ENCODE assay signal across 10 cellular contexts in genomic region chr16:49491736-49492089, GRCh38.
DNase-seq lines count a peak whose midpoint lies in the region; ATAC-seq, FAIRE-seq and TF ChIP-seq lines count a peak whose summit lies in the region.
"Had no signal": no experiment of that assay in that cellular context is flagged by ENCODE, and none has a peak within 500 bp of the region (broad histone marks: within the 10 kb centered on the region; RNA-seq: fewer than 3 reads in every experiment).

No MANE protein-coding gene starts in this region.

- CTCF ChIA-PET in endothelial cell of umbilical vein (lab: Charles Lee), result interaction anchor here (0.7 to 3.0 kb wide), 9 partner anchors 9 to 430 kb away, joined by 3 to 21 read pairs (median 5); no protein-coding TSS in a partner anchor

- peaks cover 2% of the 10 kb centered on the region for H3K4me1 Mint-ChIP-seq in mesothelial cell of epicardium
- H3K4me1 Mint-ChIP-seq: activated naive CD4-positive, alpha-beta T cell treated with anti-CD3 and anti-CD28 coated beads, Interleukin-2, amount 10 ng/mL, durations not matched to agents 7 days and 5 days had no signal

- H3K27me3 ChIP-seq in endothelial cell of umbilical vein (ENCODE audit: control insufficient read depth in 2 of 2, insufficient read depth in 2 of 2, low read length in 2 of 2) (no peaks in the 10 kb centered on the region), aorta (ENCODE audit: control insufficient read depth in 1 of 2, insufficient read depth in 2 of 2, low read length in 1 of 2) (no peaks in the 10 kb centered on the region)

- H3K4me3 ChIP-seq in endothelial cell of umbilical vein (replicated peaks in 1 of 3; ENCODE audit: insufficient read depth in 1 of 3, low read depth in 1 of 3, low read length in 3 of 3), result peak overlapping the region in 1 of 3 experiments; percentile 13
- peak overlapping the region in 1 of 2 donors; percentile 11 for H3K4me3 ChIP-seq in aorta (ENCODE audit: low read length in 2 of 2)

- H3K9me3 ChIP-seq in endothelial cell of umbilical vein (replicated peaks; ENCODE audit: control insufficient read depth, insufficient read depth, low read length) (no peaks in the 10 kb centered on the region), aorta (ENCODE audit: control insufficient read depth, low read length) (no peaks in the 10 kb centered on the region)

- H3K9me1 ChIP-seq in endothelial cell of umbilical vein (replicated peaks; ENCODE audit: control insufficient read depth, extremely low read depth, insufficient read depth, low read length), result no peaks in the 10 kb centered on the region

- H2AFZ ChIP-seq in endothelial cell of umbilical vein (ENCODE audit: low read depth, low read length), result peak overlapping the region; percentile 70

- H3K4me1 ChIP-seq in endothelial cell of umbilical vein (ENCODE audit: control insufficient read depth, extremely low read depth, insufficient read depth, low read length) (no peaks in the 10 kb centered on the region), aorta (ENCODE audit: control insufficient read depth in 1 of 2, insufficient read depth in 2 of 2, low read length in 2 of 2) (no peaks in the 10 kb centered on the region)

- peak; percentile 61 for ATAC-seq in aorta (ENCODE audit: low FRiP score)

- peak overlapping the region; percentile 48 for H3K4me2 ChIP-seq in endothelial cell of umbilical vein (ENCODE audit: insufficient read depth, low read length)

- intact Hi-C loops in endothelial cell of umbilical vein (cut with micrococcal nuclease), result loop anchor here (1.0 to 5.0 kb wide), 8 partner anchors 49 to 431 kb away; no protein-coding TSS in a partner anchor
- intact Hi-C loops in aorta (cut with DNase I), result loop anchor here (2.0 to 10.0 kb wide), 4 partner anchors 101 to 385 kb away; no protein-coding TSS in a partner anchor

- no peak overlapping the region for H3K27ac ChIP-seq in endothelial cell of umbilical vein (ENCODE audit: insufficient read depth, low read depth, low read length)
- no peak overlapping the region for H3K27ac ChIP-seq in aorta (ENCODE audit: low read depth in 1 of 2, low read length in 2 of 2)
- H3K27ac ChIP-seq: RWPE1 had no signal

- no peaks in the 10 kb centered on the region for H4K20me1 ChIP-seq in endothelial cell of umbilical vein (replicated peaks; ENCODE audit: control insufficient read depth, extremely low read depth, insufficient read depth, low read length)

- H3K9ac ChIP-seq in endothelial cell of umbilical vein (replicated peaks; ENCODE audit: extremely low read depth, insufficient read depth, low read length), result no peak overlapping the region

- H3K27me3 Mint-ChIP-seq in mesothelial cell of epicardium (ENCODE audit: low read depth), result peaks cover 3% of the 10 kb centered on the region

- WGBS in aorta, 2 donors, result 19 to 24% methylated on average over 13 to 14 of the region's 14 CpGs

- no peak for TF ChIP-seq CTCF in endothelial cell of umbilical vein (IDR thresholded peaks at IDR 0.05; ENCODE audit: extremely low read depth in 1 of 2, insufficient read depth in 1 of 2, low read depth in 1 of 2, low read length in 2 of 2)
- TF ChIP-seq CTCF in mesothelial cell of epicardium (IDR thresholded peaks at IDR 0.05; ENCODE audit: unreplicated experiment), result no peak

- BruUV-seq in endothelial cell of umbilical vein (replicated peaks; lab: Mats Ljungman, UMichigan), result no TSS peak

- no peaks in the 10 kb centered on the region for H3K79me2 ChIP-seq in endothelial cell of umbilical vein (ENCODE audit: control insufficient read depth, insufficient read depth, low read length)

- H3K4me3 Mint-ChIP-seq in mesothelial cell of epicardium, result peak overlapping the region; percentile 49
- H3K4me3 Mint-ChIP-seq: activated naive CD4-positive, alpha-beta T cell treated with anti-CD3 and anti-CD28 coated beads, Interleukin-2, amount 10 ng/mL, durations not matched to agents 7 days and 5 days had no signal

- no peaks in the 10 kb centered on the region for H3K36me3 ChIP-seq in endothelial cell of umbilical vein (ENCODE audit: control insufficient read depth in 2 of 2, extremely low read depth in 1 of 2, insufficient read depth in 2 of 2, low read length in 2 of 2)
- H3K36me3 ChIP-seq in aorta (ENCODE audit: control insufficient read depth in 1 of 2, insufficient read depth in 2 of 2, low read length in 1 of 2), result no peaks in the 10 kb centered on the region

- H3K27ac Mint-ChIP-seq in mesothelial cell of epicardium, result no peak overlapping the region
- H3K27ac Mint-ChIP-seq: activated naive CD4-positive, alpha-beta T cell treated with anti-CD3 and anti-CD28 coated beads, Interleukin-2, amount 10 ng/mL, durations not matched to agents 7 days and 5 days had no signal

- H3K36me3 Mint-ChIP-seq in mesothelial cell of epicardium, result no peaks in the 10 kb centered on the region
- H3K36me3 Mint-ChIP-seq: activated naive CD4-positive, alpha-beta T cell treated with anti-CD3 and anti-CD28 coated beads, Interleukin-2, amount 10 ng/mL, durations not matched to agents 7 days and 5 days had no signal

- POLR2A ChIA-PET in endothelial cell of umbilical vein (lab: Charles Lee), result no interaction called here

- H3K9me3 Mint-ChIP-seq in mesothelial cell of epicardium, result no peaks in the 10 kb centered on the region
- H3K9me3 Mint-ChIP-seq: activated naive CD4-positive, alpha-beta T cell treated with anti-CD3 and anti-CD28 coated beads, Interleukin-2, amount 10 ng/mL, durations not matched to agents 7 days and 5 days had no signal

- TF ChIP-seq POLR2A in endothelial cell of umbilical vein (IDR thresholded peaks at IDR 0.05; ENCODE audit: low read depth, low read length), result no peak

- no peak for FAIRE-seq in endothelial cell of umbilical vein (lab: Jason Lieb, UNC)

- DNase-seq in activated effector memory CD4-positive, alpha-beta T cell treated with anti-CD3 and anti-CD28 coated beads, Interleukin-2, amount 50 U/mL, for 16 hours, result peak; percentile 49
- DNase-seq in activated effector memory CD4-positive, alpha-beta T cell treated with Interleukin-2 at 50 U/mL for 16 hours, result no peak
- DNase-seq in endothelial cell of umbilical vein (ENCODE audit: low read depth, low spot score) (peak; percentile 20), mesothelial cell of epicardium (ENCODE audit: low spot score in 2 of 2, unreplicated experiment in 2 of 2) (no peak), aorta (peak in 1 of 2 donors; percentile 61), COLO829 (ENCODE audit: low spot score) (no peak), SKM-1 treated with dmso at 0.1 percent for 144 hours (lab: John Stamatoyannopoulos, UW; ENCODE audit: unreplicated experiment) (no peak)
- DNase-seq in stimulated activated CD4-positive, alpha-beta T cell treated with anti-CD3 and anti-CD28 coated beads, Interleukin-2, amount 100 ng/mL, for 48 hours, result no peak

- dilution Hi-C loops in endothelial cell of umbilical vein (cut with MboI; ENCODE audit: extremely low pct_ligation_motif_present, low sequenced_read_pairs), result no loop called here

TF ChIP-seq in endothelial cell of umbilical vein, 7 proteins besides CTCF, POLR2A, EP300 and RAD21:
- TF ChIP-seq EZH2 (IDR thresholded peaks at IDR 0.05; ENCODE audit: borderline replicate concordance, low read depth, low read length, severe bottlenecking), result peak; percentile 24
- TF ChIP-seq GATA2 (IDR thresholded peaks at IDR 0.05; ENCODE audit: insufficient read depth, insufficient read length, low read depth, low read length), result no peak

Comparison
In these comparisons a context has a peak if more than half of its experiments do, and no peak if none do; other contexts are left out.
1. DNase-seq: peak in activated effector memory CD4-positive, alpha-beta T cell treated with anti-CD3 and anti-CD28 coated beads, Interleukin-2, amount 50 U/mL, for 16 hours (single experiment) and endothelial cell of umbilical vein (single experiment); none in activated effector memory CD4-positive, alpha-beta T cell treated with Interleukin-2 at 50 U/mL for 16 hours (single experiment), mesothelial cell of epicardium (0 of 2), COLO829 (single experiment), stimulated activated CD4-positive, alpha-beta T cell treated with anti-CD3 and anti-CD28 coated beads, Interleukin-2, amount 100 ng/mL, for 48 hours (0 of 2) and SKM-1 treated with dmso at 0.1 percent for 144 hours (single experiment).